In the genomic region with DNA sequence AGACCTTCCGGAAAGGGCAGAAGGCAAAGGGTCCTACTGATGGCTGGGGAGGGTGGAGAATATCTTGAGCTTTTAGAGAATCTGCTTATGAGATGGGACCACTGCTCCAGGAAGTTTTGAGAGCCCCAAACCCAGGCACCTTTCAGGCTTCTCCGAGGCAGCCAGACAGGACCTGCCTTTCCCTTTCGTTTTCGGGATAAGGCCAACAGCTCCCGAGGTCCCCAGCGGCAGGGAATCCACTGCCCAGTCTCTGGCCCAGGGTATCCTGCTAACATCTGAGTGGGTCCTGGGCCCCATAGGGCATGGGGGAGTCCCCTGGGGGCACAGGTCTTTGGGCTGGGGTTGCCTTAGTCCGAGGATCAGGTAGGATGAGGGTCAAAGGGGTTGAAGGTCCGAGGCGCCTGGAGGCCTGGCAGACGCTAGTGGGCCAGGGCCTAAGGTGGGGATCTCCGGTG, we compare ENCODE assay signal across 9 cellular contexts. TPM values are rescaled to one million over a fixed set of nuclear protein-coding genes. Genes with fewer than 3 reads are reported as not detected.
DNase-seq lines count a peak whose midpoint lies in the region; ATAC-seq and TF ChIP-seq lines count a peak whose summit lies in the region.
"Had no signal": no experiment of that assay in that cellular context is flagged by ENCODE, and none has a peak within 500 bp of the region (broad histone marks: within the 10 kb centered on the region; RNA-seq: fewer than 3 reads in every experiment).

No MANE protein-coding gene starts in this region.

- no peaks in the 10 kb centered on the region for H3K9me3 ChIP-seq in lower lobe of right lung
- no peaks in the 10 kb centered on the region for H3K9me3 ChIP-seq in transverse colon

- intact Hi-C loops in lower lobe of right lung (cut with DNase I) = no loop called here
- intact Hi-C loops in transverse colon (cut with DNase I; ENCODE audit: low total_unique reads) = no loop called here

- H3K4me3 Mint-ChIP-seq in activated naive CD4-positive, alpha-beta T cell treated with anti-CD3 and anti-CD28 coated beads, Interleukin-2, amount 10 ng/mL, durations not matched to agents 7 days and 5 days = peak overlapping the region; percentile 9
- H3K4me3 Mint-ChIP-seq in brain = peak overlapping the region in 3 of 5 experiments; percentile 52 to 75 (median 55)

- peak in 1 of 2 donors; percentile 43 for ATAC-seq in lower lobe of right lung
- no peak for ATAC-seq in GM21723 (IDR thresholded peaks at IDR 0.05; ENCODE audit: unreplicated experiment)
- ATAC-seq in esophagus mucosa = no peak
- no peak for ATAC-seq in HG03095 (IDR thresholded peaks at IDR 0.05; ENCODE audit: unreplicated experiment)

- H3K4me1 ChIP-seq in lower lobe of right lung = peaks cover 32% of the 10 kb centered on the region
- H3K4me1 ChIP-seq in transverse colon = peaks cover 22 to 41% (median 36%) of the 10 kb centered on the region in 4 donors

- H3K36me3 ChIP-seq in lower lobe of right lung = no peaks in the 10 kb centered on the region
- no peaks in the 10 kb centered on the region for H3K36me3 ChIP-seq in transverse colon

- H3K27me3 ChIP-seq in lower lobe of right lung (ENCODE audit: low read depth) (peaks cover 96% of the 10 kb centered on the region), transverse colon (peaks cover 100% of the 10 kb centered on the region)

- no peak for DNase-seq in activated naive CD4-positive, alpha-beta T cell treated with anti-CD3 and anti-CD28 coated beads, Interleukin-2, amount 10 ng/mL, durations not matched to agents 7 days and 5 days
- DNase-seq in activated naive CD4-positive, alpha-beta T cell treated with anti-CD3 and anti-CD28 coated beads, Interleukin-2, amount 50 U/mL, for 16 hours = no peak
- peak; percentile 32 for DNase-seq in lower lobe of right lung
- DNase-seq in transverse colon = no peak

- WGBS in transverse colon (ENCODE audit: low coverage in 1 of 2), 2 donors = 9 to 17% methylated on average over 1 to 8 of the region's 11 CpGs

- peaks cover 8% of the 10 kb centered on the region for H3K36me3 Mint-ChIP-seq in activated naive CD4-positive, alpha-beta T cell treated with anti-CD3 and anti-CD28 coated beads, Interleukin-2, amount 10 ng/mL, durations not matched to agents 7 days and 5 days
- H3K36me3 Mint-ChIP-seq in brain = no peaks in the 10 kb centered on the region

- no peak for TF ChIP-seq EP300 in transverse colon (IDR thresholded peaks at IDR 0.05; ENCODE audit: low read depth)

- H3K4me3 ChIP-seq in lower lobe of right lung (peak overlapping the region; percentile 46), transverse colon (peak overlapping the region; percentile 2 to 71 (median 36))

- peaks cover 35% of the 10 kb centered on the region for H3K4me1 Mint-ChIP-seq in activated naive CD4-positive, alpha-beta T cell treated with anti-CD3 and anti-CD28 coated beads, Interleukin-2, amount 10 ng/mL, durations not matched to agents 7 days and 5 days
- H3K4me1 Mint-ChIP-seq in brain = peaks cover 36% of the 10 kb centered on the region

- TF ChIP-seq CTCF in brain (conservative IDR thresholded peaks at IDR 0.05) = no peak
- TF ChIP-seq CTCF in lower lobe of right lung (IDR thresholded peaks at IDR 0.05) = no peak
- no peak for TF ChIP-seq CTCF in transverse colon (IDR thresholded peaks at IDR 0.05)

- CTCF ChIA-PET in activated naive CD4-positive, alpha-beta T cell treated with anti-CD3 and anti-CD28 coated beads, Interleukin-2, amount 10 ng/mL, durations not matched to agents 7 days and 5 days (lab: Charles Lee) = no interaction called here

- TF ChIP-seq POLR2A in transverse colon (IDR thresholded peaks at IDR 0.05) = no peak

- in situ Hi-C loops in transverse colon (cut with MboI; ENCODE audit: low pct_ligation_motif_present in 1 of 4, low pct_unique_long_range_greater_than_20kb in 1 of 4, low sequenced_read_pairs in 3 of 4) = loop anchor here in 1 of 4 donors (25.0 kb wide), 1 partner anchor 157 kb away; no protein-coding TSS in a partner anchor

- no peaks in the 10 kb centered on the region for H3K9me3 Mint-ChIP-seq in activated naive CD4-positive, alpha-beta T cell treated with anti-CD3 and anti-CD28 coated beads, Interleukin-2, amount 10 ng/mL, durations not matched to agents 7 days and 5 days
- peaks cover 0 to 9% (median 0%) of the 10 kb centered on the region in 5 experiments for H3K9me3 Mint-ChIP-seq in brain

- peaks cover 95% of the 10 kb centered on the region for H3K27me3 Mint-ChIP-seq in activated naive CD4-positive, alpha-beta T cell treated with anti-CD3 and anti-CD28 coated beads, Interleukin-2, amount 10 ng/mL, durations not matched to agents 7 days and 5 days
- peaks cover 94% of the 10 kb centered on the region for H3K27me3 Mint-ChIP-seq in brain

- peak overlapping the region; percentile 19 for H3K27ac Mint-ChIP-seq in activated naive CD4-positive, alpha-beta T cell treated with anti-CD3 and anti-CD28 coated beads, Interleukin-2, amount 10 ng/mL, durations not matched to agents 7 days and 5 days
- H3K27ac Mint-ChIP-seq in brain = peak overlapping the region in 1 of 5 experiments; percentile 29

- H3K27ac ChIP-seq in lower lobe of right lung (no peak overlapping the region), transverse colon (peak overlapping the region; percentile 64 to 85 (median 72))

RNA-seq across cellular contexts. Expression of gene PITX1, which starts 3.3 kb away (rescaled TPM):
- polyA plus RNA-seq in brain (ENCODE audit: insufficient read depth, low read depth, low replicate concordance) = 5.9 TPM
- total RNA-seq in lower lobe of right lung (0.47 TPM), transverse colon (10 to 100 TPM in 1 of 4 donors, 1 to 10 TPM in 3; 3.7 to 13.9 (median 8.4) TPM), esophagus mucosa (689 TPM)
- total RNA-seq: RPMI7951 had no signal

Comparison
In these comparisons a context has a peak if more than half of its experiments do, and no peak if none do; other contexts are left out.
1. RNA of gene PITX1, which starts 3.3 kb away (total RNA-seq): 689 TPM in esophagus mucosa (single experiment); 3.7 to 13.9 TPM in transverse colon and 0.47 TPM in lower lobe of right lung (single experiment); every median in the first group is over 10 times any median in the second.